In genomic region chr1:203267912-203268311, GRCh38 we compare ENCODE assay signal across 9 cellular contexts. TPM values are rescaled to one million over a fixed set of nuclear protein-coding genes. Genes with fewer than 3 reads are reported as not detected.
A peak's percentile ranks its signal among the peaks of the same experiment; 100 is the strongest.
DNase-seq lines count a peak whose midpoint lies in the region; ATAC-seq, FAIRE-seq and TF ChIP-seq lines count a peak whose summit lies in the region.
"Had no signal": no experiment of that assay in that cellular context is flagged by ENCODE, and none has a peak within 500 bp of the region (broad histone marks: within the 10 kb centered on the region; RNA-seq: fewer than 3 reads in every experiment).

No MANE protein-coding gene starts in this region.

- CTCF ChIA-PET in CD8-positive, alpha-beta T cell (lab: Charles Lee): interaction anchor here (0.6 to 15.7 kb wide), 67 partner anchors 11 to 862 kb away, joined by 3 to 908 read pairs (median 4); partner anchors contain the start of genes ATP2B4, BTG2, FMOD and OPTC
- CTCF ChIA-PET in Panc1 (lab: Charles Lee): interaction anchor here (0.6 to 1.8 kb wide), 23 partner anchors 10 to 1865 kb away, joined by 3 to 18 read pairs (median 4); no protein-coding TSS in a partner anchor
- CTCF ChIA-PET in endothelial cell of umbilical vein (lab: Charles Lee): interaction anchor here (0.6 to 19.8 kb wide), 80 partner anchors 7 to 480 kb away, joined by 3 to 1014 read pairs (median 5); partner anchors contain the start of genes BTG2, FMOD, MYOG and PPFIA4

- peaks cover 21% of the 10 kb centered on the region for H3K4me1 Mint-ChIP-seq in CD8-positive, alpha-beta T cell (ENCODE audit: low read depth)

- in situ Hi-C loops in Panc1 (cut with HindIII; ENCODE audit: low pct_unique_long_range_greater_than_20kb, low sequenced_read_pairs): no loop called here

- no TSS peak for BruUV-seq in Panc1 (replicated peaks; lab: Mats Ljungman, UMichigan)
- BruUV-seq in endothelial cell of umbilical vein (replicated peaks; lab: Mats Ljungman, UMichigan): no TSS peak

- H3K27ac ChIP-seq in CD8-positive, alpha-beta T cell (ENCODE audit: low read depth, low read length): peak overlapping the region; percentile 50
- peak overlapping the region; percentile 73 for H3K27ac ChIP-seq in Panc1 (ENCODE audit: low read length)
- no peak overlapping the region for H3K27ac ChIP-seq in endothelial cell of umbilical vein (ENCODE audit: insufficient read depth, low read depth, low read length)
- H3K27ac ChIP-seq in osteoblast (ENCODE audit: low read depth, low read length): no peak overlapping the region

- FAIRE-seq in endothelial cell of umbilical vein (lab: Jason Lieb, UNC) (no peak), frontal cortex (lab: Jason Lieb, UNC) (no peak)

- POLR2A ChIA-PET in CD8-positive, alpha-beta T cell (lab: Charles Lee): interaction anchor here (1.0 to 6.9 kb wide), 10 partner anchors 9 to 497 kb away, joined by 3 to 124 read pairs (median 8); partner anchors contain the start of genes BTG2 and LAX1
- POLR2A ChIA-PET in Panc1 (lab: Charles Lee): no interaction called here
- POLR2A ChIA-PET in endothelial cell of umbilical vein (lab: Charles Lee): interaction anchor here (0.9 kb wide), 1 partner anchor 37 kb away, joined by 3 read pairs; no protein-coding TSS in a partner anchor

- H4K20me1 ChIP-seq in endothelial cell of umbilical vein (replicated peaks; ENCODE audit: control insufficient read depth, extremely low read depth, insufficient read depth, low read length) (no peaks in the 10 kb centered on the region), osteoblast (ENCODE audit: insufficient read depth, low read length) (no peaks in the 10 kb centered on the region)

- DNase-seq in CD8-positive, alpha-beta T cell: no peak
- DNase-seq in Panc1 (ENCODE audit: low read depth, low spot score) (no peak), endothelial cell of umbilical vein (ENCODE audit: low read depth, low spot score) (no peak), osteoblast (ENCODE audit: insufficient read length, low spot score, missing footprints) (no peak), NCI-H510A (lab: John Stamatoyannopoulos, UW) (no peak), frontal cortex (ENCODE audit: low spot score in 2 of 2) (no peak), OCI-M2 (lab: John Stamatoyannopoulos, UW; ENCODE audit: unreplicated experiment) (no peak), DMS153 (lab: John Stamatoyannopoulos, UW) (no peak)

- dilution Hi-C loops in endothelial cell of umbilical vein (cut with MboI; ENCODE audit: extremely low pct_ligation_motif_present, low sequenced_read_pairs): no loop called here

- peak overlapping the region; percentile 76 for H3K4me3 ChIP-seq in CD8-positive, alpha-beta T cell (ENCODE audit: low read depth, low read length)
- H3K4me3 ChIP-seq in Panc1 (ENCODE audit: low read depth in 2 of 2, low read length in 2 of 2) (peak overlapping the region; percentile 59 to 81), endothelial cell of umbilical vein (replicated peaks in 1 of 3; ENCODE audit: insufficient read depth in 1 of 3, low read depth in 1 of 3, low read length in 3 of 3) (peak overlapping the region in 2 of 3 experiments; percentile 55 to 89), osteoblast (ENCODE audit: insufficient read depth, low read length) (peak overlapping the region; percentile 83)

- TF ChIP-seq CTCF in CD8-positive, alpha-beta T cell (IDR thresholded peaks at IDR 0.05): no peak
- TF ChIP-seq CTCF in Panc1 (IDR thresholded peaks at IDR 0.05) (no peak), endothelial cell of umbilical vein (IDR thresholded peaks at IDR 0.05; ENCODE audit: extremely low read depth in 1 of 2, insufficient read depth in 1 of 2, low read depth in 1 of 2, low read length in 2 of 2) (no peak), osteoblast (IDR thresholded peaks at IDR 0.05; ENCODE audit: extremely low read depth, low read depth, low read length) (no peak)

- H3K36me3 Mint-ChIP-seq in CD8-positive, alpha-beta T cell: no peaks in the 10 kb centered on the region

- no peaks in the 10 kb centered on the region for H3K36me3 ChIP-seq in CD8-positive, alpha-beta T cell (ENCODE audit: insufficient read depth, low read length)
- no peaks in the 10 kb centered on the region for H3K36me3 ChIP-seq in Panc1 (ENCODE audit: control insufficient read depth, insufficient read depth, low read length)
- H3K36me3 ChIP-seq in endothelial cell of umbilical vein (ENCODE audit: control insufficient read depth in 2 of 2, extremely low read depth in 1 of 2, insufficient read depth in 2 of 2, low read length in 2 of 2): no peaks in the 10 kb centered on the region
- no peaks in the 10 kb centered on the region for H3K36me3 ChIP-seq in osteoblast (ENCODE audit: insufficient read depth, low read length)

- peaks cover 25% of the 10 kb centered on the region for H3K4me1 ChIP-seq in CD8-positive, alpha-beta T cell (ENCODE audit: insufficient read depth, low read length)
- H3K4me1 ChIP-seq in Panc1 (ENCODE audit: control insufficient read depth, insufficient read depth, low read length) (peaks cover 3% of the 10 kb centered on the region), endothelial cell of umbilical vein (ENCODE audit: control insufficient read depth, extremely low read depth, insufficient read depth, low read length) (peaks cover 4% of the 10 kb centered on the region), osteoblast (ENCODE audit: insufficient read depth, low read length) (peaks cover 12% of the 10 kb centered on the region)

- H3K79me2 ChIP-seq in endothelial cell of umbilical vein (ENCODE audit: control insufficient read depth, insufficient read depth, low read length): no peaks in the 10 kb centered on the region
- no peaks in the 10 kb centered on the region for H3K79me2 ChIP-seq in osteoblast (ENCODE audit: insufficient read depth, low read length)

- H3K9me3 ChIP-seq in CD8-positive, alpha-beta T cell (ENCODE audit: low read length): no peaks in the 10 kb centered on the region
- H3K9me3 ChIP-seq in Panc1 (ENCODE audit: control insufficient read depth, insufficient read depth, low read depth, low read length) (no peaks in the 10 kb centered on the region), endothelial cell of umbilical vein (replicated peaks; ENCODE audit: control insufficient read depth, insufficient read depth, low read length) (no peaks in the 10 kb centered on the region), osteoblast (ENCODE audit: low read depth, low read length) (no peaks in the 10 kb centered on the region)

- intact Hi-C loops in CD8-positive, alpha-beta T cell (cut with DNase I, micrococcal nuclease): loop anchor here (1.0 to 5.0 kb wide), 6 partner anchors 219 to 859 kb away; partner anchors contain the start of gene ATP2B4 (in 1 of the 2)
- intact Hi-C loops in Panc1 (cut with micrococcal nuclease; ENCODE audit: unreplicated experiment): no loop called here
- intact Hi-C loops in endothelial cell of umbilical vein (cut with micrococcal nuclease): loop anchor here (1.0 to 5.0 kb wide), 5 partner anchors 59 to 434 kb away; no protein-coding TSS in a partner anchor

- H3K27ac Mint-ChIP-seq in CD8-positive, alpha-beta T cell: peak overlapping the region; percentile 82

- H3K9me1 ChIP-seq in endothelial cell of umbilical vein (replicated peaks; ENCODE audit: control insufficient read depth, extremely low read depth, insufficient read depth, low read length): no peaks in the 10 kb centered on the region

- no peaks in the 10 kb centered on the region for H3K27me3 ChIP-seq in CD8-positive, alpha-beta T cell (ENCODE audit: insufficient read depth, low read length)
- H3K27me3 ChIP-seq in Panc1 (ENCODE audit: control insufficient read depth, insufficient read depth, low read length): no peaks in the 10 kb centered on the region
- no peaks in the 10 kb centered on the region for H3K27me3 ChIP-seq in endothelial cell of umbilical vein (ENCODE audit: control insufficient read depth in 2 of 2, insufficient read depth in 2 of 2, low read length in 2 of 2)
- peaks cover 3% of the 10 kb centered on the region for H3K27me3 ChIP-seq in osteoblast (ENCODE audit: insufficient read depth, low read length)

- H3K27me3 Mint-ChIP-seq in CD8-positive, alpha-beta T cell (ENCODE audit: low read depth): no peaks in the 10 kb centered on the region

- peak overlapping the region; percentile 89 for H3K4me3 Mint-ChIP-seq in CD8-positive, alpha-beta T cell

- H3K9me3 Mint-ChIP-seq in CD8-positive, alpha-beta T cell: no peaks in the 10 kb centered on the region

- H3K9ac ChIP-seq in endothelial cell of umbilical vein (replicated peaks; ENCODE audit: extremely low read depth, insufficient read depth, low read length): peak overlapping the region; percentile 50

- H3K4me2 ChIP-seq in endothelial cell of umbilical vein (ENCODE audit: insufficient read depth, low read length) (peak overlapping the region; percentile 94), osteoblast (ENCODE audit: insufficient read depth, low read length) (peak overlapping the region; percentile 84)

- no peak for ATAC-seq in CD8-positive, alpha-beta T cell
- ATAC-seq in Panc1: peak; percentile 14

- H2AFZ ChIP-seq in endothelial cell of umbilical vein (ENCODE audit: low read depth, low read length) (peak overlapping the region; percentile 99), osteoblast (ENCODE audit: low read length) (peak overlapping the region; percentile 96)

- TF ChIP-seq POLR2A in endothelial cell of umbilical vein (IDR thresholded peaks at IDR 0.05; ENCODE audit: low read depth, low read length): no peak

RNA-seq across cellular contexts. Expression of gene BTG2, which starts 37.4 kb away (rescaled TPM):
- total RNA-seq in CD8-positive, alpha-beta T cell: 100 to 1,000 TPM; 751 to 765 TPM
- total RNA-seq in Panc1 (2021; ENCODE audit: unreplicated experiment) (6.1 TPM), endothelial cell of umbilical vein (40.3 and 50.1 TPM in 2 replicates), osteoblast (14.5 and 14.7 TPM in 2 replicates), frontal cortex (5.3 TPM)
- polyA plus RNA-seq in Panc1 (2012; ENCODE audit: insufficient read length): 1.5 TPM
- 35.6 and 59.0 TPM in 2 replicates for polyA plus RNA-seq in endothelial cell of umbilical vein
- polyA plus RNA-seq in endothelial cell of umbilical vein (2011; cell fraction: cytosol; rRNA removed): 22.8 and 28.2 TPM in 2 replicates
- 16.8 and 17.3 TPM in 2 replicates for polyA plus RNA-seq in endothelial cell of umbilical vein (2011; cell fraction: nucleus; rRNA removed)
- 26.0 and 27.1 TPM in 2 replicates for polyA plus RNA-seq in endothelial cell of umbilical vein (2012)
- 50.2 and 51.0 TPM in 2 replicates for polyA minus RNA-seq in endothelial cell of umbilical vein
- polyA minus RNA-seq in endothelial cell of umbilical vein (2011; cell fraction: cytosol; rRNA and poly(A)+ RNA removed): 11.2 TPM
- 17.3 and 21.6 TPM in 2 replicates for polyA minus RNA-seq in endothelial cell of umbilical vein (2011; cell fraction: nucleus; rRNA and poly(A)+ RNA removed)

RNA-seq across cellular contexts. Expression of gene CHIT1, which starts 38.4 kb away (rescaled TPM):
- under 1 TPM; 0.39 to 0.60 TPM for total RNA-seq in CD8-positive, alpha-beta T cell
- not detected for total RNA-seq in Panc1 (2021; ENCODE audit: unreplicated experiment)
- not detected for polyA plus RNA-seq in Panc1 (2012; ENCODE audit: insufficient read length)
- total RNA-seq in endothelial cell of umbilical vein: not detected in 2 replicates
- not detected in 2 replicates for polyA plus RNA-seq in endothelial cell of umbilical vein
- not detected in 2 replicates for polyA plus RNA-seq in endothelial cell of umbilical vein (2011; cell fraction: cytosol; rRNA removed)
- not detected in 2 replicates for polyA plus RNA-seq in endothelial cell of umbilical vein (2011; cell fraction: nucleus; rRNA removed)
- not detected in 2 replicates for polyA plus RNA-seq in endothelial cell of umbilical vein (2012)
- not detected in 2 replicates for polyA minus RNA-seq in endothelial cell of umbilical vein
- polyA minus RNA-seq in endothelial cell of umbilical vein (2011; cell fraction: cytosol; rRNA and poly(A)+ RNA removed): not detected
- polyA minus RNA-seq in endothelial cell of umbilical vein (2011; cell fraction: nucleus; rRNA and poly(A)+ RNA removed): 0.24 TPM in 1 of 2 replicates, not detected in the other
- total RNA-seq in osteoblast: under 0.01 TPM in 1 of 2 replicates, not detected in the other
- total RNA-seq in frontal cortex: 1.6 TPM
- total RNA-seq: M059J had no signal

Comparison
In these comparisons a context has a peak if more than half of its experiments do, and no peak if none do; other contexts are left out.
1. H3K27ac ChIP-seq: peak in CD8-positive, alpha-beta T cell (single experiment) and Panc1 (single experiment); none in endothelial cell of umbilical vein (single experiment) and osteoblast (single experiment).
2. RNA of gene BTG2, which starts 37.4 kb away (total RNA-seq): 751 to 765 TPM in CD8-positive, alpha-beta T cell; 40.3 to 50.1 TPM in endothelial cell of umbilical vein, 14.5 to 14.7 TPM in osteoblast, 6.1 TPM in Panc1 (single experiment) and 5.3 TPM in frontal cortex (single experiment); every median in the first group is over 10 times any median in the second.
3. Peak in every context shown above with its lines, with median percentiles within 50 percentile points of each other: H3K4me3 ChIP-seq.